Comparison of ENCODE assay signal across 26 cellular contexts in genomic region chrX:111837226-111837625, GRCh38. TPM values are rescaled to one million over a fixed set of nuclear protein-coding genes. Genes with fewer than 3 reads are reported as not detected.
DNase-seq lines count a peak whose midpoint lies in the region; ATAC-seq and TF ChIP-seq lines count a peak whose summit lies in the region.
"Had no signal": no experiment of that assay in that cellular context is flagged by ENCODE, and none has a peak within 500 bp of the region (broad histone marks: within the 10 kb centered on the region; RNA-seq: fewer than 3 reads in every experiment).

No MANE protein-coding gene starts in this region.

- no peaks in the 10 kb centered on the region for H3K4me1 ChIP-seq in gastrocnemius medialis
- H3K4me1 ChIP-seq: colonic mucosa, esophagus squamous epithelium had no signal

- ATAC-seq in gastrocnemius medialis (no peak), GM21423 (IDR thresholded peaks at IDR 0.05; ENCODE audit: unreplicated experiment) (no peak)
- ATAC-seq: activated CD8-positive, alpha-beta T cell treated with anti-CD3 and anti-CD28 coated beads, Interleukin-2, amount 10 ng/mL, durations not matched to agents 7 days and 5 days had no signal

- no peaks in the 10 kb centered on the region for H3K36me3 ChIP-seq in gastrocnemius medialis
- H3K36me3 ChIP-seq: brain microvascular endothelial cell, colonic mucosa, esophagus squamous epithelium, thoracic aorta had no signal

- no peak for TF ChIP-seq POLR2A in gastrocnemius medialis (IDR thresholded peaks at IDR 0.05)

- no peak overlapping the region for H3K27ac ChIP-seq in gastrocnemius medialis
- H3K27ac ChIP-seq: brain microvascular endothelial cell, colonic mucosa, esophagus squamous epithelium, thoracic aorta had no signal

- no peak for TF ChIP-seq CTCF in gastrocnemius medialis (IDR thresholded peaks at IDR 0.05 in 4 of 5, conservative IDR thresholded peaks at IDR 0.05 in 1 of 5)

- H3K27me3 ChIP-seq in gastrocnemius medialis, result no peaks in the 10 kb centered on the region
- H3K27me3 ChIP-seq: brain microvascular endothelial cell, colonic mucosa, esophagus squamous epithelium had no signal

- peak; percentile 72 for DNase-seq in DMS 273 treated with DMSO at 0.1 percent for 48 hours (lab: John Stamatoyannopoulos, UW)
- DNase-seq in NCI-H1092 (lab: John Stamatoyannopoulos, UW), result peak; percentile 41
- peak; percentile 5 for DNase-seq in NCI-H345 (lab: John Stamatoyannopoulos, UW)
- DNase-seq in left kidney (ENCODE audit: low read depth, low spot score), result peak; percentile 8
- DNase-seq in activated T-cell treated with anti-CD3 and anti-CD28 coated beads, Interleukin-2, amount 50 U/mL, for 1 hour, result no peak
- no peak for DNase-seq in gastrocnemius medialis
- DNase-seq: activated CD4-positive, CD25-positive, alpha-beta regulatory T cell treated with anti-CD3 and anti-CD28 coated beads, Interleukin-2, amount 50 U/mL, for 72 hours; activated CD8-positive, alpha-beta T cell treated with anti-CD3 and anti-CD28 coated beads, Interleukin-2, amount 10 ng/mL, durations not matched to agents 7 days and 5 days; activated gamma-delta T cell treated with Interleukin-2 at 50 U/mL for 16 hours; brain microvascular endothelial cell; CD4-positive, alpha-beta memory T cell; colonic mucosa; DND-41; esophagus squamous epithelium; HFFc6; Kasumi-1; NCI-H526; SIG-M5; stimulated activated CD4-positive, alpha-beta T cell treated with anti-CD3 and anti-CD28 coated beads, Interleukin-4, amount 100 ng/mL, for 1 hour; stimulated activated naive CD4-positive, alpha-beta T cell treated with Interleukin-2 at 50 U/mL for 16 hours; T-helper 1 cell had no signal

- in situ Hi-C loops in gastrocnemius medialis (cut with MboI; ENCODE audit: low sequenced_read_pairs in 4 of 4), result no loop called here

- no peaks in the 10 kb centered on the region for H3K9me3 ChIP-seq in gastrocnemius medialis
- H3K9me3 ChIP-seq: colonic mucosa, esophagus squamous epithelium, thoracic aorta had no signal

- intact Hi-C loops in gastrocnemius medialis (cut with DNase I; ENCODE audit: low total_unique reads), result no loop called here

- no peak overlapping the region for H3K4me3 ChIP-seq in gastrocnemius medialis
- H3K4me3 ChIP-seq: colonic mucosa, esophagus squamous epithelium, thoracic aorta had no signal

RNA-seq across cellular contexts. Expression of gene TRPC5OS, which starts 38.8 kb away (rescaled TPM):
- total RNA-seq in gastrocnemius medialis, result not detected
- total RNA-seq: activated CD8-positive, alpha-beta T cell treated with anti-CD3 and anti-CD28 coated beads, Interleukin-2, amount 10 ng/mL, durations not matched to agents 7 days and 5 days; CD4-positive, alpha-beta memory T cell; colonic mucosa; esophagus squamous epithelium; HFFc6; lung microvascular endothelial cell; myocyte; renal cortical epithelial cell; thoracic aorta had no signal

Comparison
In these comparisons a context has a peak if more than half of its experiments do, and no peak if none do; other contexts are left out.
1. DNase-seq: peak in DMS 273 treated with DMSO at 0.1 percent for 48 hours (single experiment), NCI-H1092 (single experiment), NCI-H345 (single experiment) and left kidney (single experiment); none in activated T-cell treated with anti-CD3 and anti-CD28 coated beads, Interleukin-2, amount 50 U/mL, for 1 hour (single experiment) and gastrocnemius medialis (0 of 2).